16 cellular contexts compared by ENCODE assay signal in the genomic region with DNA sequence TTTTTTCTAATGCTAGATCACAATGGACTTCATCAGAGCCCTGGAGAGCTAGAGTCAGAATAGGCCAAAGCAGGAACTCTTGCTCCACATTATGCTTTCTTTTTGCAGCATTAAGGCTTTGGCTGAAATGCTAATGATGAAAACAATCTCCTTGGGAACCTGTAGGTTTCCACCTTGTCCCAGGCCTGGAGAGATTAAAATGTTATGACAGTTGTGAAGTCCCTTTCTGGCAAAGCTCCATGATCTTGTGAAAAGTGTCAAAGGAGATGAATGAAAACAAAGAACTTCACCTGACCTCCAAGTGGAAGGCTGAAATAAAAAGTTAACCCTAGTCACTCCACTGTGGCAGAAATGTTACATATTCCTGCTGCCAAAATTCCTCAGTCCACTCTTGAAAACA.
DNase-seq lines count a peak whose midpoint lies in the region; ATAC-seq and TF ChIP-seq lines count a peak whose summit lies in the region.
"Had no signal": no experiment of that assay in that cellular context is flagged by ENCODE, and none has a peak within 500 bp of the region (broad histone marks: within the 10 kb centered on the region; RNA-seq: fewer than 3 reads in every experiment).

No MANE protein-coding gene starts in this region.

- no peaks in the 10 kb centered on the region for H3K36me3 ChIP-seq in HCT116 (ENCODE audit: control insufficient read depth in 1 of 2, insufficient read depth in 2 of 2, low read length in 2 of 2)
- H3K36me3 ChIP-seq in Panc1 (ENCODE audit: control insufficient read depth, insufficient read depth, low read length), result no peaks in the 10 kb centered on the region
- no peaks in the 10 kb centered on the region for H3K36me3 ChIP-seq in hepatocyte (replicated peaks; ENCODE audit: insufficient read depth, low read depth)
- no peaks in the 10 kb centered on the region for H3K36me3 ChIP-seq in testis (ENCODE audit: low read depth, missing control alignments)
- H3K36me3 ChIP-seq: BLaER1 treated with 17β-estradiol and CSF1 and Interleukin-3, amounts not matched to agents 10 nM and 100 nM had no signal

- H3K9me2 ChIP-seq in HCT116 (ENCODE audit: insufficient read depth) (no peaks in the 10 kb centered on the region), hepatocyte (replicated peaks; ENCODE audit: insufficient read depth) (no peaks in the 10 kb centered on the region)

- BruUV-seq in HCT116 (replicated peaks; lab: Mats Ljungman, UMichigan), result no TSS peak
- no TSS peak for BruUV-seq in Panc1 (replicated peaks; lab: Mats Ljungman, UMichigan)

- H4K20me1 ChIP-seq in HCT116 (ENCODE audit: insufficient read depth), result no peaks in the 10 kb centered on the region
- no peaks in the 10 kb centered on the region for H4K20me1 ChIP-seq in hepatocyte (ENCODE audit: insufficient read depth, poor library complexity, severe bottlenecking)
- H4K20me1 ChIP-seq: BLaER1 treated with 17β-estradiol and CSF1 and Interleukin-3, amounts not matched to agents 10 nM and 100 nM had no signal

- in situ Hi-C loops in Panc1 (cut with HindIII; ENCODE audit: low pct_unique_long_range_greater_than_20kb, low sequenced_read_pairs), result no loop called here

- peak overlapping the region; percentile 10; the same call in 1 of the 2 replicates for H3K4me2 ChIP-seq in HCT116 (ENCODE audit: low read length)
- no peak overlapping the region for H3K4me2 ChIP-seq in hepatocyte
- H3K4me2 ChIP-seq: BLaER1 treated with 17β-estradiol and CSF1 and Interleukin-3, amounts not matched to agents 10 nM and 100 nM had no signal

- no peaks in the 10 kb centered on the region for H3K27me3 ChIP-seq in HCT116 (ENCODE audit: insufficient read depth, low read length)
- no peaks in the 10 kb centered on the region for H3K27me3 ChIP-seq in Panc1 (ENCODE audit: control insufficient read depth, insufficient read depth, low read length)
- H3K27me3 ChIP-seq in hepatocyte, result no peaks in the 10 kb centered on the region
- no peaks in the 10 kb centered on the region for H3K27me3 ChIP-seq in testis
- H3K27me3 ChIP-seq: BLaER1 treated with 17β-estradiol and CSF1 and Interleukin-3, amounts not matched to agents 10 nM and 100 nM had no signal

- H3K9ac ChIP-seq in HCT116 (ENCODE audit: low read length), result no peak overlapping the region
- H3K9ac ChIP-seq: BLaER1 treated with 17β-estradiol and CSF1 and Interleukin-3, amounts not matched to agents 10 nM and 100 nM; GM23248 had no signal

- POLR2A ChIA-PET in HCT116 (lab: Charles Lee) (interaction anchor here (1.1 kb wide), 1 partner anchor 64 kb away, joined by 4 read pairs; a partner anchor contains a TSS), Panc1 (lab: Charles Lee) (interaction anchor here (0.6 kb wide), 2 partner anchors 8 to 799 kb away, joined by 3 read pairs; no protein-coding TSS in a partner anchor)

- no peak overlapping the region for H3K27ac ChIP-seq in HCT116 (ENCODE audit: low read depth, low read length)
- H3K27ac ChIP-seq in Panc1 (ENCODE audit: low read length), result peak overlapping the region; percentile 49; the same call in 1 of the 2 replicates
- peak overlapping the region; percentile 16 for H3K27ac ChIP-seq in hepatocyte
- peak overlapping the region; percentile 11 to 17 for H3K27ac ChIP-seq in testis
- H3K27ac ChIP-seq: BLaER1 treated with 17β-estradiol and CSF1 and Interleukin-3, amounts not matched to agents 10 nM and 100 nM; GM23248 had no signal

- H3K79me2 ChIP-seq in HCT116 (ENCODE audit: insufficient read depth, low read length) (no peaks in the 10 kb centered on the region), hepatocyte (no peaks in the 10 kb centered on the region)

- no peak for DNase-seq in HCT116 (ENCODE audit: low read depth, low spot score)
- DNase-seq in Panc1 (ENCODE audit: low read depth, low spot score), result no peak
- DNase-seq in hepatocyte (ENCODE audit: low spot score), result no peak
- DNase-seq in testis, result no peak
- DNase-seq in head of caudate nucleus, result no peak
- DNase-seq in midbrain (lab: John Stamatoyannopoulos, UW), result no peak
- no peak for DNase-seq in GF-D8 (lab: John Stamatoyannopoulos, UW)
- DNase-seq: DMS53, GM23248, KBM-7, NCI-H1092 treated with DMSO at 0.1 percent for 48 hours, NCI-H1694, NCI-H2107, SHP77 had no signal

- TF ChIP-seq POLR2A in HCT116 (IDR thresholded peaks at IDR 0.05; ENCODE audit: borderline replicate concordance, extremely low read depth, insufficient read depth, insufficient read length), result no peak
- no peak for TF ChIP-seq POLR2A in testis (IDR thresholded peaks at IDR 0.05)

- H3K4me3 ChIP-seq in HCT116 (replicated peaks in 1 of 2; ENCODE audit: low read depth in 1 of 2, low read length in 2 of 2), result no peak overlapping the region
- no peak overlapping the region for H3K4me3 ChIP-seq in Panc1 (ENCODE audit: low read depth in 2 of 2, low read length in 2 of 2)
- no peak overlapping the region for H3K4me3 ChIP-seq in hepatocyte
- no peak overlapping the region for H3K4me3 ChIP-seq in testis
- H3K4me3 ChIP-seq: BLaER1 treated with 17β-estradiol and CSF1 and Interleukin-3, amounts not matched to agents 10 nM and 100 nM; GM23248 had no signal

- H3K4me1 ChIP-seq in HCT116 (ENCODE audit: control insufficient read depth in 1 of 2, insufficient read depth in 2 of 2, low read length in 2 of 2), result peaks cover 55 to 62% of the 10 kb centered on the region in 2 experiments
- peaks cover 57% of the 10 kb centered on the region for H3K4me1 ChIP-seq in Panc1 (ENCODE audit: control insufficient read depth, insufficient read depth, low read length)
- H3K4me1 ChIP-seq in hepatocyte (ENCODE audit: insufficient read depth), result peaks cover 13% of the 10 kb centered on the region
- H3K4me1 ChIP-seq in testis, result peaks cover 5% of the 10 kb centered on the region

- H2AFZ ChIP-seq in HCT116 (ENCODE audit: low read depth, low read length, poor library complexity, severe bottlenecking) (no peak overlapping the region), hepatocyte (no peak overlapping the region)
- H2AFZ ChIP-seq: GM23248 had no signal

- H3K9me3 ChIP-seq in HCT116 (ENCODE audit: control insufficient read depth in 1 of 2, insufficient read depth in 1 of 2, low read depth in 1 of 2, low read length in 2 of 2), result no peaks in the 10 kb centered on the region
- H3K9me3 ChIP-seq in Panc1 (ENCODE audit: control insufficient read depth, insufficient read depth, low read depth, low read length), result no peaks in the 10 kb centered on the region
- H3K9me3 ChIP-seq in hepatocyte (ENCODE audit: low read depth), result no peaks in the 10 kb centered on the region
- no peaks in the 10 kb centered on the region for H3K9me3 ChIP-seq in testis
- H3K9me3 ChIP-seq: BLaER1 treated with 17β-estradiol and CSF1 and Interleukin-3, amounts not matched to agents 10 nM and 100 nM had no signal

- ATAC-seq in HCT116, result no peak
- no peak for ATAC-seq in Panc1
- ATAC-seq: SK-N-SH treated with all-trans-retinoic acid at 6 μM for 48 hours had no signal

- no peak for TF ChIP-seq RAD21 in HCT116 (IDR thresholded peaks at IDR 0.05; ENCODE audit: low read depth)

- CTCF ChIA-PET in HCT116 (lab: Charles Lee), result interaction anchor here (0.8 to 13.5 kb wide), 5 partner anchors 11 to 236 kb away, joined by 3 to 227 read pairs (median 29); no protein-coding TSS in a partner anchor
- CTCF ChIA-PET in Panc1 (lab: Charles Lee), result interaction anchor here (0.9 kb wide), 1 partner anchor 336 kb away, joined by 4 read pairs; no protein-coding TSS in a partner anchor

- TF ChIP-seq CTCF in HCT116 (IDR thresholded peaks at IDR 0.05 in 2 of 3, conservative IDR thresholded peaks at IDR 0.05 in 1 of 3; ENCODE audit: borderline replicate concordance in 1 of 3, insufficient read depth in 1 of 3, low read depth in 2 of 3, low read length in 2 of 3) (no peak), Panc1 (IDR thresholded peaks at IDR 0.05) (no peak), hepatocyte (IDR thresholded peaks at IDR 0.05; ENCODE audit: poor library complexity) (no peak), testis (IDR thresholded peaks at IDR 0.05) (no peak)

- intact Hi-C loops in HCT116 (cut with micrococcal nuclease), result no loop called here
- intact Hi-C loops in Panc1 (cut with micrococcal nuclease; ENCODE audit: unreplicated experiment), result no loop called here
- intact Hi-C loops in testis (cut with DNase I; ENCODE audit: low total_unique reads), result loop anchor here (10.0 kb wide), 1 partner anchor 224 kb away; no protein-coding TSS in a partner anchor
- intact Hi-C loops in head of caudate nucleus (cut with DNase I), result no loop called here

- RAD21 ChIA-PET in HCT116 (lab: Charles Lee; ENCODE audit: low non-redundant PET in 1 of 2, low total read pairs in 2 of 2, uncharacterized antibody in 2 of 2, unreplicated experiment in 2 of 2), result no interaction called here

TF ChIP-seq in HCT116, 20 proteins besides CTCF, POLR2A, EP300 and RAD21:
- TF ChIP-seq SP1 (IDR thresholded peaks at IDR 0.05; ENCODE audit: low read depth) (0 out of 2 replicates have a peak, but pooled peaks have one; percentile 14), CEBPB (IDR thresholded peaks at IDR 0.05; ENCODE audit: low read depth) (no peak)
TF ChIP-seq in HCT116: peak in this region for 1.
